ENCODE assay signal across 18 cellular contexts in genomic region chr2:234339016-234339415, GRCh38.
"Had no signal": no experiment of that assay in that cellular context is flagged by ENCODE, and none has a peak within 500 bp of the region (broad histone marks: within the 10 kb centered on the region; RNA-seq: fewer than 3 reads in every experiment).

No MANE protein-coding gene starts in this region.

- H3K36me3 ChIP-seq: colonic mucosa, gastrocnemius medialis, heart right ventricle, lower lobe of right lung, sigmoid colon had no signal

- H3K27me3 Mint-ChIP-seq: natural killer cell treated with Interleukin-12 subunit alpha and Interleukin-12 subunit beta and Interleukin-15 and Interleukin-18, amount 100 ng/mL, for 72 hours had no signal

- H3K27ac Mint-ChIP-seq: memory B cell, mesothelial cell of epicardium had no signal

- H3K4me3 ChIP-seq: colonic mucosa, gastrocnemius medialis, heart right ventricle, lower lobe of right lung, psoas muscle, sigmoid colon, skin epidermis had no signal

- H3K4me3 Mint-ChIP-seq: memory B cell; mesothelial cell of epicardium; natural killer cell treated with Interleukin-12 subunit alpha and Interleukin-12 subunit beta and Interleukin-15 and Interleukin-18, amount 100 ng/mL, for 72 hours had no signal

- DNase-seq: colonic mucosa; effector CD4-positive, alpha-beta T cell; gastrocnemius medialis; heart right ventricle; hypothalamus; islet precursor cell; lower lobe of right lung; psoas muscle; sigmoid colon; stimulated activated CD4-positive, alpha-beta T cell treated with anti-CD3 and anti-CD28 coated beads, Interleukin-12 subunit alpha, Interleukin-12 subunit beta, amount 100 ng/mL, for 4 hours; stimulated activated CD4-positive, alpha-beta T cell treated with anti-CD3 and anti-CD28 coated beads, Interleukin-2, amount 100 ng/mL, for 48 hours; stimulated activated naive CD4-positive, alpha-beta T cell treated with Interleukin-2 at 50 U/mL for 16 hours; trophoblast cell had no signal

- H3K27ac ChIP-seq: colonic mucosa, gastrocnemius medialis, lower lobe of right lung, psoas muscle, sigmoid colon had no signal

- H3K4me1 ChIP-seq: colonic mucosa, psoas muscle had no signal

- H3K27me3 ChIP-seq: colonic mucosa, gastrocnemius medialis, heart right ventricle, sigmoid colon had no signal

- ATAC-seq: esophagus mucosa; gastrocnemius medialis; heart right ventricle; lower lobe of right lung; natural killer cell treated with Interleukin-12 subunit alpha and Interleukin-12 subunit beta and Interleukin-15 and Interleukin-18, amount 100 ng/mL, for 72 hours; psoas muscle had no signal

- H3K9me3 ChIP-seq: colonic mucosa, gastrocnemius medialis, heart right ventricle, lower lobe of right lung, psoas muscle, sigmoid colon had no signal

- H3K36me3 Mint-ChIP-seq: mesothelial cell of epicardium; natural killer cell treated with Interleukin-12 subunit alpha and Interleukin-12 subunit beta and Interleukin-15 and Interleukin-18, amount 100 ng/mL, for 72 hours had no signal
